Comparison of ENCODE assay signal across 8 cellular contexts in genomic region chr1:234610061-234610581, GRCh38. TPM values are rescaled to one million over a fixed set of nuclear protein-coding genes. Genes with fewer than 3 reads are reported as not detected.
DNase-seq lines count a peak whose midpoint lies in the region; ATAC-seq and TF ChIP-seq lines count a peak whose summit lies in the region.

TSS of gene IRF2BP2 (minus strand) at chr1:234610178. CDS start at chr1:234609494, 684 bp downstream.

- peak within 1 kb of the TSS; percentile 97 for H3K4me3 Mint-ChIP-seq in neural crest cell

- H3K27ac ChIP-seq in Karpas-422 (ENCODE audit: low read length), result peak within 1 kb of the TSS; percentile 84; the same call in 1 of the 2 replicates
- H3K27ac ChIP-seq in SJCRH30, result peak within 1 kb of the TSS; percentile 95
- H3K27ac ChIP-seq in foreskin keratinocyte, result peak within 1 kb of the TSS; percentile 99

- H3K9me3 Mint-ChIP-seq in neural crest cell, result no peaks in the 10 kb centered on the region

- H3K9me3 ChIP-seq in Karpas-422 (ENCODE audit: low read length), result no peaks in the 10 kb centered on the region
- H3K9me3 ChIP-seq in SJCRH30 (replicated peaks), result no peaks in the 10 kb centered on the region

- TF ChIP-seq CTCF in foreskin keratinocyte (conservative IDR thresholded peaks at IDR 0.05) (peak; percentile 9), neural crest cell (conservative IDR thresholded peaks at IDR 0.05) (no peak)

- peak; percentile 14 for ATAC-seq in GM19452 (IDR thresholded peaks at IDR 0.05; ENCODE audit: unreplicated experiment)
- ATAC-seq in foreskin keratinocyte, result peak; percentile 8

- 0 out of 2 replicates have a peak, but pooled peaks cover 5% of the 10 kb centered on the region for H3K36me3 ChIP-seq in Karpas-422 (ENCODE audit: insufficient read depth, low read length)
- peaks cover 30% of the 10 kb centered on the region for H3K36me3 ChIP-seq in SJCRH30

- DNase-seq in Ammon's horn (ENCODE audit: low spot score) (peak; percentile 87), Karpas-422 (peak; percentile 87), SJCRH30 (peak; percentile 78 to 86), activated gamma-delta T cell (lab: John Stamatoyannopoulos, UW) (peak; percentile 74), foreskin keratinocyte (peak in 1 of 2 donors; percentile 81), neural crest cell (ENCODE audit: low read depth, low spot score) (peak; percentile 63), superior temporal gyrus (ENCODE audit: extremely low spot score) (peak; percentile 85)

- H3K27me3 Mint-ChIP-seq in neural crest cell (ENCODE audit: low read depth), result peaks cover 6% of the 10 kb centered on the region

- H3K4me1 ChIP-seq in Karpas-422 (ENCODE audit: low read length) (peaks cover 77% of the 10 kb centered on the region), SJCRH30 (peaks cover 19% of the 10 kb centered on the region), foreskin keratinocyte (peaks cover 24% of the 10 kb centered on the region)

- H3K27ac Mint-ChIP-seq in neural crest cell (ENCODE audit: unreplicated experiment), result peak within 1 kb of the TSS; percentile 95

- H3K4me3 ChIP-seq in Karpas-422 (ENCODE audit: low read length) (peak within 1 kb of the TSS; percentile 80), SJCRH30 (peak within 1 kb of the TSS; percentile 79)

- peak within 1 kb of the TSS; percentile 69 for H3K9ac ChIP-seq in Karpas-422 (ENCODE audit: low read length)

- H3K4me1 Mint-ChIP-seq in neural crest cell, result peaks cover 70% of the 10 kb centered on the region

- peaks cover 7% of the 10 kb centered on the region for H3K36me3 Mint-ChIP-seq in neural crest cell (ENCODE audit: low read depth)

- H3K79me2 ChIP-seq in Karpas-422 (ENCODE audit: low read length), result 0 out of 2 replicates have a peak, but pooled peaks cover 4% of the 10 kb centered on the region

- H3K27me3 ChIP-seq in Karpas-422 (ENCODE audit: low read length) (no peaks in the 10 kb centered on the region), SJCRH30 (no peaks in the 10 kb centered on the region), foreskin keratinocyte (no peaks in the 10 kb centered on the region)

- H3K9me2 ChIP-seq in Karpas-422 (replicated peaks; ENCODE audit: insufficient read depth, low read length), result no peaks in the 10 kb centered on the region

- H3K4me2 ChIP-seq in Karpas-422 (ENCODE audit: low read depth, low read length, poor library complexity, severe bottlenecking), result peak within 1 kb of the TSS; percentile 98

- peak within 1 kb of the TSS; percentile 94 for H2AFZ ChIP-seq in Karpas-422 (ENCODE audit: low read length)

- H4K20me1 ChIP-seq in Karpas-422 (ENCODE audit: insufficient read depth, low read depth, low read length), result no peaks in the 10 kb centered on the region

RNA-seq across cellular contexts. Expression of gene IRF2BP2, which starts in this region (rescaled TPM):
- total RNA-seq in Karpas-422 (2014; rRNA removed; shearing (Covaris generic); ENCODE audit: low replicate concordance), result 14.1 and 16.5 TPM in 2 replicates
- 33.2 and 41.1 TPM in 2 replicates for total RNA-seq in SJCRH30 (2014; rRNA removed; shearing (Covaris generic))
- total RNA-seq in foreskin keratinocyte (103 and 108 TPM in 2 replicates), neural crest cell (55.6 and 59.9 TPM in 2 replicates)
- 42.9 and 52.8 TPM in 2 replicates for polyA plus RNA-seq in foreskin keratinocyte
